Comparison of ENCODE assay signal across 9 cellular contexts in the genomic region with DNA sequence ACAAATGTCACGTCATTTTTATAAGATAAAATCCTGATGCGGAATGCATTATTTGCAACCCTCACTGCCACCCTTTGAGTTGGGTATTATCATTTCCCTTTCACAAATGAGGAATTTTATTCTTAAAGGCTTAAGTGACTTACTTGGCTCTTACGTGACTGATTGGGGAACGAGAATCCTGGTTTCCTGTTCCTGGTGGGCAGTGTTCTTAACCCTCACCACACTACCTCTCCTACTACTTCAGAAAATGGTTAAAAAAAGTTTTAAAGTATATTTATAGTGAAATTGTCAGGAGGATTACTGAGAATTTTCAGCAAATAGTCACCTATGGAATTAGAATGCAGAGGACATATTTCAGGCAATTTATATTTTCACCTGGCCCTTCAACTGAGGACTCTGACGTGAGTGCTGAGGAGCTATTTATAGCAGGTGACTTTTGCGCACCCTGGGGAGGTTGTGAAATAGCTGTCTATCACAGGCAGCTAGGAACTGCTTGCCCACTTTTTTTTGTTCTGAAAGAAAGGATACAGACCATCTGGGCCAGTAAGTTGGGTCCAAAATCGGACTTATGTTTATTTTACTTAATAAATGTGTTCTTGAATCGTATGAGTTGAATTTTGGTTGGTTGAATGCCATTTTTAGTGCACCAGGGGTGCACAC. TPM values are rescaled to one million over a fixed set of nuclear protein-coding genes. Genes with fewer than 3 reads are reported as not detected.
DNase-seq lines count a peak whose midpoint lies in the region; ATAC-seq, FAIRE-seq and TF ChIP-seq lines count a peak whose summit lies in the region.
"Had no signal": no experiment of that assay in that cellular context is flagged by ENCODE, and none has a peak within 500 bp of the region (broad histone marks: within the 10 kb centered on the region; RNA-seq: fewer than 3 reads in every experiment).

No MANE protein-coding gene starts in this region.

- no peak overlapping the region for H2AFZ ChIP-seq in astrocyte (ENCODE audit: low read depth, low read length)

- H3K27ac ChIP-seq in astrocyte (ENCODE audit: low read depth, low read length): no peak overlapping the region
- H3K27ac ChIP-seq in stomach smooth muscle (ENCODE audit: low read length): peak overlapping the region; percentile 37
- peak overlapping the region in 1 of 8 donors; percentile 2 for H3K27ac ChIP-seq in spleen
- H3K27ac ChIP-seq: 22Rv1 had no signal

- no peak overlapping the region for H3K4me2 ChIP-seq in astrocyte (ENCODE audit: low read length)

- H3K9me3 ChIP-seq in astrocyte (ENCODE audit: insufficient read depth, low read depth, low read length) (peaks cover 2% of the 10 kb centered on the region), stomach smooth muscle (ENCODE audit: control insufficient read depth in 2 of 2, low read length in 2 of 2) (peaks cover 4% of the 10 kb centered on the region in 2 donors), spleen (peaks cover 0 to 12% (median 8%) of the 10 kb centered on the region in 8 donors)

- ATAC-seq in HG03354 (IDR thresholded peaks at IDR 0.05; ENCODE audit: poor library complexity, severe bottlenecking, unreplicated experiment) (peak; percentile 98), GM19324 (IDR thresholded peaks at IDR 0.05; ENCODE audit: low FRiP score, unreplicated experiment) (no peak)

- no peak overlapping the region for H3K4me3 ChIP-seq in astrocyte (ENCODE audit: insufficient read depth, low read depth, low read length)
- H3K4me3 ChIP-seq in stomach smooth muscle (ENCODE audit: low read length in 2 of 2): no peak overlapping the region
- no peak overlapping the region for H3K4me3 ChIP-seq in spleen

- H3K4me1 ChIP-seq in astrocyte (ENCODE audit: insufficient read depth, low read length) (no peaks in the 10 kb centered on the region), stomach smooth muscle (ENCODE audit: control insufficient read depth, insufficient read depth, low read length) (peaks cover 9% of the 10 kb centered on the region), spleen (peaks cover 0 to 11% (median 0%) of the 10 kb centered on the region in 6 donors)

- no peak for TF ChIP-seq POLR2A in spleen (IDR thresholded peaks at IDR 0.05)

- intact Hi-C loops in spleen (cut with DNase I; ENCODE audit: low total_unique reads): no loop called here

- peak; percentile 56 for DNase-seq in DMS53 (lab: John Stamatoyannopoulos, UW)
- no peak for DNase-seq in DMS53 treated with DMSO at 0.1 percent for 48 hours (lab: John Stamatoyannopoulos, UW; ENCODE audit: unreplicated experiment)
- DNase-seq in astrocyte (ENCODE audit: low read depth): peak; percentile 28
- DNase-seq in spleen: no peak
- DNase-seq in glutamatergic neuron: no peak

- no peak for TF ChIP-seq CTCF in astrocyte (IDR thresholded peaks at IDR 0.05; ENCODE audit: insufficient read depth, low read depth, low read length)
- TF ChIP-seq CTCF in spleen (IDR thresholded peaks at IDR 0.05 in 8 of 11, conservative IDR thresholded peaks at IDR 0.05 in 3 of 11): no peak
- no peak for TF ChIP-seq CTCF in glutamatergic neuron (IDR thresholded peaks at IDR 0.05; ENCODE audit: partially characterized antibody, unreplicated experiment)

- no peaks in the 10 kb centered on the region for H3K27me3 ChIP-seq in astrocyte (ENCODE audit: insufficient read depth, low read length)
- no peaks in the 10 kb centered on the region for H3K27me3 ChIP-seq in stomach smooth muscle (ENCODE audit: control insufficient read depth in 1 of 2, insufficient read depth in 2 of 2, low read length in 2 of 2)
- no peaks in the 10 kb centered on the region for H3K27me3 ChIP-seq in spleen (replicated peaks in 1 of 7)

- H3K79me2 ChIP-seq in astrocyte (ENCODE audit: insufficient read depth, low read length): no peaks in the 10 kb centered on the region

- H3K36me3 Mint-ChIP-seq in astrocyte (ENCODE audit: low read depth, unreplicated experiment): no peaks in the 10 kb centered on the region
- H3K36me3 Mint-ChIP-seq in glutamatergic neuron (ENCODE audit: unreplicated experiment): no peaks in the 10 kb centered on the region

- no peaks in the 10 kb centered on the region for H3K4me1 Mint-ChIP-seq in astrocyte (ENCODE audit: low read depth, unreplicated experiment)
- peaks cover 4% of the 10 kb centered on the region for H3K4me1 Mint-ChIP-seq in glutamatergic neuron (ENCODE audit: low read depth, unreplicated experiment)

- no peak overlapping the region for H3K27ac Mint-ChIP-seq in astrocyte (ENCODE audit: unreplicated experiment)
- no peak overlapping the region for H3K27ac Mint-ChIP-seq in glutamatergic neuron (ENCODE audit: unreplicated experiment)

- H3K9ac ChIP-seq in astrocyte (ENCODE audit: low read length) (no peak overlapping the region), stomach smooth muscle (ENCODE audit: low read length in 2 of 2) (no peak overlapping the region)

- no peaks in the 10 kb centered on the region for H4K20me1 ChIP-seq in astrocyte (ENCODE audit: insufficient read depth, low read length)

- H3K9me3 Mint-ChIP-seq in astrocyte (ENCODE audit: unreplicated experiment) (peaks cover 2% of the 10 kb centered on the region), glutamatergic neuron (ENCODE audit: unreplicated experiment) (peaks cover 6% of the 10 kb centered on the region)

- WGBS in spleen, 5 donors: 22 to 35% (median 24%) methylated on average over 8 of the region's 8 CpGs

- H3K4me3 Mint-ChIP-seq in astrocyte (ENCODE audit: unreplicated experiment) (no peak overlapping the region), glutamatergic neuron (ENCODE audit: unreplicated experiment) (no peak overlapping the region)

- H3K36me3 ChIP-seq in astrocyte (ENCODE audit: insufficient read depth, low read length): no peaks in the 10 kb centered on the region
- no peaks in the 10 kb centered on the region for H3K36me3 ChIP-seq in stomach smooth muscle (ENCODE audit: control insufficient read depth in 2 of 2, insufficient read depth in 2 of 2, low read length in 2 of 2)
- no peaks in the 10 kb centered on the region for H3K36me3 ChIP-seq in spleen

- no peak for FAIRE-seq in astrocyte (lab: Jason Lieb, UNC)

- H3K27me3 Mint-ChIP-seq in astrocyte (ENCODE audit: low read depth, unreplicated experiment): no peaks in the 10 kb centered on the region
- no peaks in the 10 kb centered on the region for H3K27me3 Mint-ChIP-seq in glutamatergic neuron (ENCODE audit: unreplicated experiment)

RNA-seq across cellular contexts. Expression of a gene that starts 18.7 kb away (rescaled TPM):
- 2.0 and 2.8 TPM in 2 replicates for total RNA-seq in astrocyte
- total RNA-seq in spleen: 10 to 100 TPM; 38.7 to 68.1 (median 48.7) TPM
- polyA plus RNA-seq in spleen: 10 to 100 TPM; 13.2 to 15.9 (median 14.0) TPM
- not detected for total RNA-seq in glutamatergic neuron (ENCODE audit: unreplicated experiment)

Comparison
In these comparisons a context has a peak if more than half of its experiments do, and no peak if none do; other contexts are left out.
1. DNase-seq: peak in DMS53 (single experiment) and astrocyte (single experiment); none in DMS53 treated with DMSO at 0.1 percent for 48 hours (single experiment), spleen (single experiment) and glutamatergic neuron (single experiment).
2. RNA of a gene that starts 18.7 kb away (total RNA-seq): 38.7 to 68.1 TPM in spleen; 2.0 to 2.8 TPM in astrocyte and not detected in glutamatergic neuron (single experiment); every median in the first group is over 10 times any median in the second.